Comparison of ENCODE assay signal across 2 cellular contexts in the genomic region with DNA sequence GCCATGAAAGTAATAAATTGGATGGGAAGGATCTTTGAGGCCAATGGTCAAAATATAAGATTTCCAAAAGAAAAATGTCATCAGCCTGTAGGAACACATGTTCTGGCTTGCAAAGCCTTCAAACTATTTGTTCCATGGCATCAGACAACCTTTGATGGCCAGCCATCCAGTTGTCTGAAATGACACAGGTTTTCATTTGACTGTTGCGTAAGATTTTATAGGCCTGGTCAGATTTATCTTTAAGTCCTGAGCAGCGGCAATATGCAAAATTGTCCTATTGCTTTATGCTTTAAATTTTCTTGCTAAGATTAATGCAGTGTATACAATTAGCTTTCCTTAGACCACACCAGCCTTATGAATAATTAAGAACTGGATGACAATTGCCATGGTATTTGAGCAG.
TF ChIP-seq lines count a peak whose summit lies in the region.

No MANE protein-coding gene starts in this region.

TF ChIP-seq in HepG2, 621 proteins besides CTCF, POLR2A, EP300 and RAD21 (continued from another document):
- TF ChIP-seq, protein P1, sequence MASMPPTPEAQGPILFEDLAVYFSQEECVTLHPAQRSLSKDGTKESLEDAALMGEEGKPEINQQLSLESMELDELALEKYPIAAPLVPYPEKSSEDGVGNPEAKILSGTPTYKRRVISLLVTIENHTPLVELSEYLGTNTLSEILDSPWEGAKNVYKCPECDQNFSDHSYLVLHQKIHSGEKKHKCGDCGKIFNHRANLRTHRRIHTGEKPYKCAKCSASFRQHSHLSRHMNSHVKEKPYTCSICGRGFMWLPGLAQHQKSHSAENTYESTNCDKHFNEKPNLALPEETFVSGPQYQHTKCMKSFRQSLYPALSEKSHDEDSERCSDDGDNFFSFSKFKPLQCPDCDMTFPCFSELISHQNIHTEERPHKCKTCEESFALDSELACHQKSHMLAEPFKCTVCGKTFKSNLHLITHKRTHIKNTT (CRISPR knock-in tag; IDR thresholded peaks at IDR 0.05): no peak

TF ChIP-seq in K562, 482 proteins besides CTCF, POLR2A, EP300 and RAD21 (continued from another document):
- TF ChIP-seq, protein P2, sequence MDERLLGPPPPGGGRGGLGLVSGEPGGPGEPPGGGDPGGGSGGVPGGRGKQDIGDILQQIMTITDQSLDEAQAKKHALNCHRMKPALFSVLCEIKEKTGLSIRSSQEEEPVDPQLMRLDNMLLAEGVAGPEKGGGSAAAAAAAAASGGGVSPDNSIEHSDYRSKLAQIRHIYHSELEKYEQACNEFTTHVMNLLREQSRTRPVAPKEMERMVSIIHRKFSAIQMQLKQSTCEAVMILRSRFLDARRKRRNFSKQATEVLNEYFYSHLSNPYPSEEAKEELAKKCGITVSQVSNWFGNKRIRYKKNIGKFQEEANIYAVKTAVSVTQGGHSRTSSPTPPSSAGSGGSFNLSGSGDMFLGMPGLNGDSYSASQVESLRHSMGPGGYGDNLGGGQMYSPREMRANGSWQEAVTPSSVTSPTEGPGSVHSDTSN (CRISPR knock-in tag; IDR thresholded peaks at IDR 0.05; ENCODE audit: low read depth): no peak
- TF ChIP-seq, protein P2 (tag; conservative IDR thresholded peaks at IDR 0.05; ENCODE audit: low read depth): no peak
TF ChIP-seq in K562: peak in this region for 2.
